Comparison of ENCODE assay signal across 8 cellular contexts in the genomic region with DNA sequence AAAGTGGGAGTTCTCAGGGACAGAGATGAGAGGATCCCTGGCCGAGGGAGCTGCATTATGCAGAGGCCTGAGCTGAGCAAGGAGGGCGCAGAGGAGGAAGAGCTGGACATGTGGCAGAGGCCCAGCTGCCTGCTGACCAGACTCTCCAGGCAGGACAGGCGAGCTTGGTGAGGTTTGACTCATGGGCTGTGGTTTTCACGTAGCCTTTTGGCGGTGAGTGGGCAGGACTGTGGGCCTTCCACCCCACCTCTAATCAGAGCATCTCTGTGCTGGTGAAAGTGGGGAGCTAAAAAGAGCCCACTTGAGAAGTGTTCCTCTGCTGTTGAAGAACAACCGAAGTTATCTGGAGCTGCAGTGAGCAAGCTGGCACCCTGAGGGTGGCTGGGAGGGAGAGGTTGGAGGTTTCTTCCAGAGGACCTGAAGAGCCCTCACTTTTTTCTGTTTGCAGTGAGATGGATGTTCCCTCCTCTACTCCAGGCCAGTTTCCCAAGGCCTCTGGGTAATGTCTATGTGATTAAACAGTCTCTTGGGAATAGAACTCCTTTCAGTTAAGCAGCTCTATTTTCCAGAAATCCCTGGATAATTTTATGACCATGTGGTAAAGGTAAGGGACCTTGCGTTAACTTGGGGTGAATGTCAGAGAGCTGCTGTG. TPM values are rescaled to one million over a fixed set of nuclear protein-coding genes. Genes with fewer than 3 reads are reported as not detected.
DNase-seq lines count a peak whose midpoint lies in the region; ATAC-seq and TF ChIP-seq lines count a peak whose summit lies in the region.

No MANE protein-coding gene starts in this region.

- no peak overlapping the region for H2BK12ac ChIP-seq in trophoblast cell (ENCODE audit: low read length)

- H4K91ac ChIP-seq in trophoblast cell (ENCODE audit: low read depth, low read length), result no peak overlapping the region

- no peak overlapping the region for H4K12ac ChIP-seq in trophoblast cell (ENCODE audit: low read depth, low read length)

- H2BK120ac ChIP-seq in trophoblast cell (ENCODE audit: insufficient read depth, low read length, poor library complexity), result no peak overlapping the region

- H3K4me3 ChIP-seq in BE2C (ENCODE audit: low read depth, low read length), result no peak overlapping the region
- H3K4me3 ChIP-seq in SK-N-MC, result no peak overlapping the region
- no peak overlapping the region for H3K4me3 ChIP-seq in foreskin fibroblast (ENCODE audit: low read depth in 1 of 2, low read length in 2 of 2)
- H3K4me3 ChIP-seq in trophoblast cell (ENCODE audit: low read depth, low read length), result no peak overlapping the region

- H2AFZ ChIP-seq in trophoblast cell (ENCODE audit: insufficient read depth, low read length, poor library complexity), result no peak overlapping the region

- H3K36me3 Mint-ChIP-seq in activated naive CD4-positive, alpha-beta T cell treated with anti-CD3 and anti-CD28 coated beads, Interleukin-2, amount 50 U/mL, for 72 hours, result no peaks in the 10 kb centered on the region

- H3K27ac ChIP-seq in SK-N-MC, result 0 out of 2 replicates have a peak overlapping the region, but pooled peaks have one; percentile 6
- H3K27ac ChIP-seq in trophoblast cell (ENCODE audit: low read depth, low read length), result no peak overlapping the region

- peak overlapping the region; percentile 24 for H3K4ac ChIP-seq in trophoblast cell (ENCODE audit: low read depth, low read length)

- H3K14ac ChIP-seq in trophoblast cell (ENCODE audit: low read length), result no peak overlapping the region

- H3K4me2 ChIP-seq in trophoblast cell (ENCODE audit: low read length), result no peak overlapping the region

- no peak for TF ChIP-seq CTCF in BE2C (IDR thresholded peaks at IDR 0.05; ENCODE audit: low read depth, low read length)
- TF ChIP-seq CTCF in foreskin fibroblast (IDR thresholded peaks at IDR 0.05; ENCODE audit: low read depth, low read length), result no peak

- no peak overlapping the region for H3K23ac ChIP-seq in trophoblast cell (ENCODE audit: low read length)

- H3K27me3 ChIP-seq in BE2C (no peaks in the 10 kb centered on the region), trophoblast cell (ENCODE audit: insufficient read depth, low read length) (no peaks in the 10 kb centered on the region)

- H3K36me3 ChIP-seq in BE2C (no peaks in the 10 kb centered on the region), SK-N-MC (ENCODE audit: insufficient read depth, low read length) (peaks cover 8% of the 10 kb centered on the region; the same call in 1 of the 2 replicates), trophoblast cell (ENCODE audit: control insufficient read depth in 1 of 2, insufficient read depth in 2 of 2, low read length in 2 of 2) (peaks cover 1 to 2% of the 10 kb centered on the region in 2 experiments)

- H2AK5ac ChIP-seq in trophoblast cell (ENCODE audit: low read length), result no peak overlapping the region

- no peak overlapping the region for H3K9ac ChIP-seq in SK-N-MC (ENCODE audit: insufficient read length)
- no peak overlapping the region for H3K9ac ChIP-seq in trophoblast cell (ENCODE audit: low read length)

- H2BK5ac ChIP-seq in trophoblast cell (ENCODE audit: low read depth, low read length, poor library complexity), result no peak overlapping the region

- no peaks in the 10 kb centered on the region for H3K79me1 ChIP-seq in trophoblast cell (ENCODE audit: low read length)

- peaks cover 8% of the 10 kb centered on the region for H3K79me2 ChIP-seq in trophoblast cell (ENCODE audit: control insufficient read depth, insufficient read depth, low read length, poor library complexity)

- H3K27ac Mint-ChIP-seq in activated naive CD4-positive, alpha-beta T cell treated with anti-CD3 and anti-CD28 coated beads, Interleukin-2, amount 50 U/mL, for 72 hours, result no peak overlapping the region

- no peak overlapping the region for H4K8ac ChIP-seq in trophoblast cell (ENCODE audit: low read depth, low read length)

- peaks cover 18% of the 10 kb centered on the region for H3K4me1 ChIP-seq in BE2C
- peaks cover 15 to 17% of the 10 kb centered on the region in 2 experiments for H3K4me1 ChIP-seq in trophoblast cell (ENCODE audit: control insufficient read depth in 1 of 2, insufficient read depth in 2 of 2, low read length in 2 of 2)

- WGBS in trophoblast cell (ENCODE audit: extremely low coverage, insufficient coverage, insufficient read length), result no CpG with 5 or more reads among the region's 7 CpGs

- no peak for ATAC-seq in activated naive CD4-positive, alpha-beta T cell treated with anti-CD3 and anti-CD28 coated beads, Interleukin-2, amount 50 U/mL, for 72 hours
- ATAC-seq in GM21576 (IDR thresholded peaks at IDR 0.05; ENCODE audit: unreplicated experiment), result no peak

- no peaks in the 10 kb centered on the region for H3K9me3 Mint-ChIP-seq in activated naive CD4-positive, alpha-beta T cell treated with anti-CD3 and anti-CD28 coated beads, Interleukin-2, amount 50 U/mL, for 72 hours

- H3K9me3 ChIP-seq in BE2C, result no peaks in the 10 kb centered on the region
- H3K9me3 ChIP-seq in SK-N-MC (ENCODE audit: low read depth, low read length), result no peaks in the 10 kb centered on the region
- H3K9me3 ChIP-seq in trophoblast cell (ENCODE audit: insufficient read depth, low read depth, low read length), result no peaks in the 10 kb centered on the region

- DNase-seq in BE2C, result peak; percentile 27
- no peak for DNase-seq in SK-N-MC (ENCODE audit: low read depth, low spot score)
- peak; percentile 90 to 93 for DNase-seq in foreskin fibroblast
- DNase-seq in trophoblast cell, result peak; percentile 36 to 54
- no peak for DNase-seq in CD1c-positive myeloid dendritic cell (ENCODE audit: extremely low spot score)
- DNase-seq in activated naive CD4-positive, alpha-beta T cell treated with anti-CD3 and anti-CD28 coated beads, Interleukin-2, amount 50 U/mL, for 72 hours (ENCODE audit: low spot score in 2 of 2), result no peak
- no peak for DNase-seq in NCI-H526 (lab: John Stamatoyannopoulos, UW)

- H3K18ac ChIP-seq in trophoblast cell (ENCODE audit: low read length), result peak overlapping the region; percentile 3

RNA-seq across cellular contexts. Expression of gene EPN2, which starts 11.9 kb away (rescaled TPM):
- 12.0 TPM for polyA plus RNA-seq in BE2C (2012; ENCODE audit: insufficient read depth, insufficient read length, low read depth)
- 59.0 and 60.9 TPM in 2 replicates for polyA plus RNA-seq in trophoblast cell (2013)
- total RNA-seq in activated naive CD4-positive, alpha-beta T cell treated with anti-CD3 and anti-CD28 coated beads, Interleukin-2, amount 50 U/mL, for 72 hours, result 1 to 10 TPM; 2.6 to 9.7 TPM

Comparison
In these comparisons a context has a peak if more than half of its experiments do, and no peak if none do; other contexts are left out.
1. DNase-seq: peak in BE2C (single experiment), foreskin fibroblast (2 of 2) and trophoblast cell (2 of 2); none in SK-N-MC (single experiment), CD1c-positive myeloid dendritic cell (single experiment), activated naive CD4-positive, alpha-beta T cell treated with anti-CD3 and anti-CD28 coated beads, Interleukin-2, amount 50 U/mL, for 72 hours (0 of 2) and NCI-H526 (0 of 2).